Comparison of ENCODE assay signal across 1 cellular context in genomic region chr4:145218251-145218650, GRCh38.
TF ChIP-seq lines count a peak whose summit lies in the region.

No MANE protein-coding gene starts in this region.

TF ChIP-seq in GM23338, 12 proteins besides CTCF, POLR2A, EP300 and RAD21 (continued from another document):
- no peak for TF ChIP-seq ZNF462 (CRISPR knock-in tag; IDR thresholded peaks at IDR 0.05)
- TF ChIP-seq REST (IDR thresholded peaks at IDR 0.05; ENCODE audit: unreplicated experiment): no peak
- no peak for TF ChIP-seq EZH2phosphoT487 (IDR thresholded peaks at IDR 0.05; ENCODE audit: unreplicated experiment)
- TF ChIP-seq ETS1 (IDR thresholded peaks at IDR 0.05): no peak
- TF ChIP-seq ZNF331 (CRISPR knock-in tag; IDR thresholded peaks at IDR 0.05; ENCODE audit: low read depth): no peak
- no peak for TF ChIP-seq EZH2 (IDR thresholded peaks at IDR 0.05; ENCODE audit: low read depth, unreplicated experiment)
- no peak for TF ChIP-seq ZNF114 (CRISPR knock-in tag; IDR thresholded peaks at IDR 0.05)
- TF ChIP-seq POLR2AphosphoS5 (IDR thresholded peaks at IDR 0.05; ENCODE audit: low read depth): no peak
- TF ChIP-seq JUNB (IDR thresholded peaks at IDR 0.05; ENCODE audit: unreplicated experiment): no peak
- TF ChIP-seq CREB1 (CRISPR knock-in tag; IDR thresholded peaks at IDR 0.05; ENCODE audit: low read depth): no peak
